ENCODE assay signal across 8 cellular contexts in genomic region chr12:22544038-22544979, GRCh38. TPM values are rescaled to one million over a fixed set of nuclear protein-coding genes. Genes with fewer than 3 reads are reported as not detected.
A peak's percentile ranks its signal among the peaks of the same experiment; 100 is the strongest.
DNase-seq lines count a peak whose midpoint lies in the region; FAIRE-seq and TF ChIP-seq lines count a peak whose summit lies in the region.

A gene with protein sequence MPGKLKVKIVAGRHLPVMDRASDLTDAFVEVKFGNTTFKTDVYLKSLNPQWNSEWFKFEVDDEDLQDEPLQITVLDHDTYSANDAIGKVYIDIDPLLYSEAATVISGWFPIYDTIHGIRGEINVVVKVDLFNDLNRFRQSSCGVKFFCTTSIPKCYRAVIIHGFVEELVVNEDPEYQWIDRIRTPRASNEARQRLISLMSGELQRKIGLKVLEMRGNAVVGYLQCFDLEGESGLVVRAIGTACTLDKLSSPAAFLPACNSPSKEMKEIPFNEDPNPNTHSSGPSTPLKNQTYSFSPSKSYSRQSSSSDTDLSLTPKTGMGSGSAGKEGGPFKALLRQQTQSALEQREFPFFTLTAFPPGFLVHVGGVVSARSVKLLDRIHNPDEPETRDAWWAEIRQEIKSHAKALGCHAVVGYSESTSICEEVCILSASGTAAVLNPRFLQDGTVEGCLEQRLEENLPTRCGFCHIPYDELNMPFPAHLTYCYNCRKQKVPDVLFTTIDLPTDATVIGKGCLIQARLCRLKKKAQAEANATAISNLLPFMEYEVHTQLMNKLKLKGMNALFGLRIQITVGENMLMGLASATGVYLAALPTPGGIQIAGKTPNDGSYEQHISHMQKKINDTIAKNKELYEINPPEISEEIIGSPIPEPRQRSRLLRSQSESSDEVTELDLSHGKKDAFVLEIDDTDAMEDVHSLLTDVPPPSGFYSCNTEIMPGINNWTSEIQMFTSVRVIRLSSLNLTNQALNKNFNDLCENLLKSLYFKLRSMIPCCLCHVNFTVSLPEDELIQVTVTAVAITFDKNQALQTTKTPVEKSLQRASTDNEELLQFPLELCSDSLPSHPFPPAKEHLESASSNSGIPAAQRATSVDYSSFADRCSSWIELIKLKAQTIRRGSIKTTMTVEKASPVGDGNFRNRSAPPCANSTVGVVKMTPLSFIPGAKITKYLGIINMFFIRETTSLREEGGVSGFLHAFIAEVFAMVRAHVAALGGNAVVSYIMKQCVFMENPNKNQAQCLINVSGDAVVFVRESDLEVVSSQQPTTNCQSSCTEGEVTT (minus strand): TSS chr12:22544542. CDS start chr12:22544150, 392 bp downstream.

- H3F3A ChIP-seq in Loucy (ENCODE audit: low read depth) (no peaks in the 10 kb centered on the region), neural progenitor cell (ENCODE audit: low read depth) (peaks cover 9% of the 10 kb centered on the region)

- peak within 1 kb of the TSS; percentile 85 for H3K4me2 ChIP-seq in Loucy (ENCODE audit: low read depth, low read length, poor library complexity, severe bottlenecking)
- peak within 1 kb of the TSS; percentile 86 for H3K4me2 ChIP-seq in neural progenitor cell

- H3K4me3 Mint-ChIP-seq in neural progenitor cell = peak within 1 kb of the TSS; percentile 93

- peaks cover 19% of the 10 kb centered on the region for H3K4me1 Mint-ChIP-seq in neural progenitor cell

- TF ChIP-seq CTCF in Loucy (conservative IDR thresholded peaks at IDR 0.05; ENCODE audit: low read length) = peak; percentile 24; the same call in 1 of the 2 replicates
- peak; percentile 35 for TF ChIP-seq CTCF in foreskin fibroblast (IDR thresholded peaks at IDR 0.05; ENCODE audit: low read depth, low read length)
- peak; percentile 26 for TF ChIP-seq CTCF in neural progenitor cell (IDR thresholded peaks at IDR 0.05)

- H4K20me1 ChIP-seq in Loucy (ENCODE audit: insufficient read depth, low read length, poor library complexity, severe bottlenecking) = peaks cover 4% of the 10 kb centered on the region
- H4K20me1 ChIP-seq in neural progenitor cell (ENCODE audit: low read depth) = no peaks in the 10 kb centered on the region

- H3K27ac Mint-ChIP-seq in neural progenitor cell = peak within 1 kb of the TSS; percentile 86

- H3K27ac ChIP-seq in neural progenitor cell = peak within 1 kb of the TSS; percentile 91

- no peaks in the 10 kb centered on the region for H3K9me3 ChIP-seq in Loucy (ENCODE audit: insufficient read depth, low read depth, low read length)
- H3K9me3 ChIP-seq in neural progenitor cell (ENCODE audit: low read depth) = no peaks in the 10 kb centered on the region

- peak within 1 kb of the TSS; percentile 89 for H3K4me3 ChIP-seq in H7 (ENCODE audit: insufficient read depth, low read depth, low read length)
- peak within 1 kb of the TSS; percentile 92 for H3K4me3 ChIP-seq in Loucy (ENCODE audit: low read length, poor library complexity, severe bottlenecking)
- H3K4me3 ChIP-seq in foreskin fibroblast (ENCODE audit: low read depth in 1 of 2, low read length in 2 of 2) = peak within 1 kb of the TSS; percentile 67 to 86
- H3K4me3 ChIP-seq in neural progenitor cell = peak within 1 kb of the TSS; percentile 91

- H3K36me3 ChIP-seq in H7 (replicated peaks; ENCODE audit: control insufficient read depth, insufficient read depth, low read length) = no peaks in the 10 kb centered on the region
- no peaks in the 10 kb centered on the region for H3K36me3 ChIP-seq in Loucy (ENCODE audit: insufficient read depth, low read length)
- H3K36me3 ChIP-seq in neural progenitor cell = no peaks in the 10 kb centered on the region

- H2AFZ ChIP-seq in Loucy (ENCODE audit: low read length) = peak within 1 kb of the TSS; percentile 98
- peak within 1 kb of the TSS; percentile 90 for H2AFZ ChIP-seq in neural progenitor cell (replicated peaks)

- H3K36me3 Mint-ChIP-seq in neural progenitor cell = peaks cover 12% of the 10 kb centered on the region

- H3K27me3 ChIP-seq in H7 (ENCODE audit: control insufficient read depth, insufficient read depth, low read length) (no peaks in the 10 kb centered on the region), Loucy (ENCODE audit: insufficient read depth, low read length, poor library complexity, severe bottlenecking) (no peaks in the 10 kb centered on the region), neural progenitor cell (no peaks in the 10 kb centered on the region)

- peaks cover 38% of the 10 kb centered on the region for H3K79me2 ChIP-seq in Loucy (ENCODE audit: insufficient read depth, low read length)
- H3K79me2 ChIP-seq in neural progenitor cell (ENCODE audit: low read depth) = peaks cover 34% of the 10 kb centered on the region

- H3K9me2 ChIP-seq in Loucy (replicated peaks; ENCODE audit: low read depth, low read length) = no peaks in the 10 kb centered on the region

- peak; percentile 92 for FAIRE-seq in G401.6 (lab: Jason Lieb, UNC)

- no peaks in the 10 kb centered on the region for H3K9me3 Mint-ChIP-seq in neural progenitor cell

- H3K9ac ChIP-seq in Loucy (ENCODE audit: low read depth, low read length, poor library complexity, severe bottlenecking) = peak within 1 kb of the TSS; percentile 94
- H3K9ac ChIP-seq in neural progenitor cell = peak within 1 kb of the TSS; percentile 59

- H3K27me3 Mint-ChIP-seq in neural progenitor cell (ENCODE audit: insufficient read depth, low read depth) = peaks cover 2% of the 10 kb centered on the region

- DNase-seq in H7 = peak; percentile 85
- DNase-seq in SHP77 (lab: John Stamatoyannopoulos, UW) = peak; percentile 75 to 89
- peak; percentile 94 for DNase-seq in activated gamma-delta T cell treated with Interleukin-2 at 50 U/mL for 16 hours
- peak; percentile 97 to 99 for DNase-seq in foreskin fibroblast
- DNase-seq in neural progenitor cell (ENCODE audit: low spot score) = peak; percentile 98
- DNase-seq in stromal cell of bone marrow (ENCODE audit: low read depth) = peak; percentile 97

- H3K4me1 ChIP-seq in Loucy (ENCODE audit: insufficient read depth, low read length, poor library complexity, severe bottlenecking) (peaks cover 31% of the 10 kb centered on the region), neural progenitor cell (peaks cover 10% of the 10 kb centered on the region)

RNA-seq across cellular contexts. Expression of the gene that starts here (rescaled TPM):
- 16.2 and 20.1 TPM in 2 replicates for total RNA-seq in H7 (2014; rRNA removed; shearing (Covaris generic))
- 32.8 and 86.9 TPM in 2 replicates for total RNA-seq in neural progenitor cell (ENCODE audit: low replicate concordance)

Comparison
In these comparisons a context has a peak if more than half of its experiments do, and no peak if none do; other contexts are left out.
1. Peak in every context shown above with its lines: DNase-seq, H3K4me3 ChIP-seq and H3K27ac ChIP-seq.